1 cellular context compared by ENCODE assay signal in the genomic region with DNA sequence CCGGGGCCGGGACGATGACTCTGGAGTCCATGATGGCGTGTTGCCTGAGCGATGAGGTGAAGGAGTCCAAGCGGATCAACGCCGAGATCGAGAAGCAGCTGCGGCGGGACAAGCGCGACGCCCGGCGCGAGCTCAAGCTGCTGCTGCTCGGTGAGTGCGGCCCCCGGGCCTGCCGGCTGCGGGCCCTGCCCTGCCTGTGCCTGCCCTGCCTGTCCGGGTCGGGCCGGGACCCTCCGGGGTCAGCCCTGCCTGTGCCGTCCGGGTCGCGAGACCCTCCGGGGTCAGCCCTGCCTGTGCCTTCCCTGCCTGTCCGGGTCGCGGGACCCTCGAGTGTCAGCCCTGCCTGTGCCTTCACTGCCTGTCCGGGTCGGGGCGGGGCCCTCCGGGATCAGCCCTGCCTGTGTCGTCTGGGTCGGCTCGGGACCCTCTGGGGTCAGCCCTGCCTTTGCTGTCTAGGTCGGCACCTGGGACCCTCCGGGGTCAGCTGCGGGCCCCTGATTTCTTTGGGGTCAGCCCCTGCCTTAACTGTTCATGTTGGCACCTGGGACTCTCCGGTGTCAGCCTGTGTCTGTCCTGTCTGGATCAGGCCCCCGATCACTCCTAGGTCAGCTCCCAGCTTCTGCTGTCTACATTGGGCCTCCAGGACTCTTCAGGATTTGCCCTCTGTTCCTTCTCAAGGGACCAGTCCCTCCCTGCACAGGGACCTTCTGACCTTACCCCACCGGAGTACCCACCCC.
TF ChIP-seq lines count a peak whose summit lies in the region.

No MANE protein-coding gene starts in this region.

TF ChIP-seq in HepG2, 621 proteins besides CTCF, POLR2A, EP300 and RAD21:
- TF ChIP-seq MXD3 (CRISPR knock-in tag; IDR thresholded peaks at IDR 0.05) = peak; percentile 23; the same call in 1 of the 2 replicates
- no peak for TF ChIP-seq SPEN (CRISPR knock-in tag; IDR thresholded peaks at IDR 0.05; ENCODE audit: low read depth)
- peak; percentile 40; the same call in 1 of the 2 replicates for TF ChIP-seq ZNF776 (CRISPR knock-in tag; IDR thresholded peaks at IDR 0.05)
- peak; percentile 26; the same call in 1 of the 2 replicates for TF ChIP-seq PHF8 (CRISPR knock-in tag; IDR thresholded peaks at IDR 0.05)
- TF ChIP-seq, protein P1, sequence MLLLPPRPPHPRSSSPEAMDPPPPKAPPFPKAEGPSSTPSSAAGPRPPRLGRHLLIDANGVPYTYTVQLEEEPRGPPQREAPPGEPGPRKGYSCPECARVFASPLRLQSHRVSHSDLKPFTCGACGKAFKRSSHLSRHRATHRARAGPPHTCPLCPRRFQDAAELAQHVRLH (CRISPR knock-in tag; IDR thresholded peaks at IDR 0.05; ENCODE audit: borderline replicate concordance, low read depth) = no peak
- TF ChIP-seq, protein P2, sequence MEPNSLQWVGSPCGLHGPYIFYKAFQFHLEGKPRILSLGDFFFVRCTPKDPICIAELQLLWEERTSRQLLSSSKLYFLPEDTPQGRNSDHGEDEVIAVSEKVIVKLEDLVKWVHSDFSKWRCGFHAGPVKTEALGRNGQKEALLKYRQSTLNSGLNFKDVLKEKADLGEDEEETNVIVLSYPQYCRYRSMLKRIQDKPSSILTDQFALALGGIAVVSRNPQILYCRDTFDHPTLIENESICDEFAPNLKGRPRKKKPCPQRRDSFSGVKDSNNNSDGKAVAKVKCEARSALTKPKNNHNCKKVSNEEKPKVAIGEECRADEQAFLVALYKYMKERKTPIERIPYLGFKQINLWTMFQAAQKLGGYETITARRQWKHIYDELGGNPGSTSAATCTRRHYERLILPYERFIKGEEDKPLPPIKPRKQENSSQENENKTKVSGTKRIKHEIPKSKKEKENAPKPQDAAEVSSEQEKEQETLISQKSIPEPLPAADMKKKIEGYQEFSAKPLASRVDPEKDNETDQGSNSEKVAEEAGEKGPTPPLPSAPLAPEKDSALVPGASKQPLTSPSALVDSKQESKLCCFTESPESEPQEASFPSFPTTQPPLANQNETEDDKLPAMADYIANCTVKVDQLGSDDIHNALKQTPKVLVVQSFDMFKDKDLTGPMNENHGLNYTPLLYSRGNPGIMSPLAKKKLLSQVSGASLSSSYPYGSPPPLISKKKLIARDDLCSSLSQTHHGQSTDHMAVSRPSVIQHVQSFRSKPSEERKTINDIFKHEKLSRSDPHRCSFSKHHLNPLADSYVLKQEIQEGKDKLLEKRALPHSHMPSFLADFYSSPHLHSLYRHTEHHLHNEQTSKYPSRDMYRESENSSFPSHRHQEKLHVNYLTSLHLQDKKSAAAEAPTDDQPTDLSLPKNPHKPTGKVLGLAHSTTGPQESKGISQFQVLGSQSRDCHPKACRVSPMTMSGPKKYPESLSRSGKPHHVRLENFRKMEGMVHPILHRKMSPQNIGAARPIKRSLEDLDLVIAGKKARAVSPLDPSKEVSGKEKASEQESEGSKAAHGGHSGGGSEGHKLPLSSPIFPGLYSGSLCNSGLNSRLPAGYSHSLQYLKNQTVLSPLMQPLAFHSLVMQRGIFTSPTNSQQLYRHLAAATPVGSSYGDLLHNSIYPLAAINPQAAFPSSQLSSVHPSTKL (CRISPR knock-in tag; IDR thresholded peaks at IDR 0.05) = no peak
- peak; percentile 41; the same call in 1 of the 2 replicates for TF ChIP-seq ZFY (CRISPR knock-in tag; IDR thresholded peaks at IDR 0.05)
- TF ChIP-seq, protein P3, sequence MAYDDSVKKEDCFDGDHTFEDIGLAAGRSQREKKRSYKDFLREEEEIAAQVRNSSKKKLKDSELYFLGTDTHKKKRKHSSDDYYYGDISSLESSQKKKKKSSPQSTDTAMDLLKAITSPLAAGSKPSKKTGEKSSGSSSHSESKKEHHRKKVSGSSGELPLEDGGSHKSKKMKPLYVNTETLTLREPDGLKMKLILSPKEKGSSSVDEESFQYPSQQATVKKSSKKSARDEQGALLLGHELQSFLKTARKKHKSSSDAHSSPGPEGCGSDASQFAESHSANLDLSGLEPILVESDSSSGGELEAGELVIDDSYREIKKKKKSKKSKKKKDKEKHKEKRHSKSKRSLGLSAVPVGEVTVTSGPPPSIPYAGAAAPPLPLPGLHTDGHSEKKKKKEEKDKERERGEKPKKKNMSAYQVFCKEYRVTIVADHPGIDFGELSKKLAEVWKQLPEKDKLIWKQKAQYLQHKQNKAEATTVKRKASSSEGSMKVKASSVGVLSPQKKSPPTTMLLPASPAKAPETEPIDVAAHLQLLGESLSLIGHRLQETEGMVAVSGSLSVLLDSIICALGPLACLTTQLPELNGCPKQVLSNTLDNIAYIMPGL (CRISPR knock-in tag; IDR thresholded peaks at IDR 0.05; ENCODE audit: borderline replicate concordance in 1 of 2, low read depth in 1 of 2) = 0 out of 4 replicates have a peak, but pooled peaks of 1 of the 2 experiments have one; percentile 2
- peak; percentile 41; the same call in 1 of the 2 replicates for TF ChIP-seq ZFX (CRISPR knock-in tag; IDR thresholded peaks at IDR 0.05; ENCODE audit: low read depth)
- TF ChIP-seq RBFOX2 (IDR thresholded peaks at IDR 0.05; ENCODE audit: low read depth, low read length) = peak; percentile 58
- 0 out of 2 replicates have a peak, but pooled peaks have one; percentile 7 for TF ChIP-seq KAT8 (CRISPR knock-in tag; IDR thresholded peaks at IDR 0.05)
- TF ChIP-seq KDM4B (CRISPR knock-in tag; IDR thresholded peaks at IDR 0.05) = no peak
- TF ChIP-seq ZNF468 (CRISPR knock-in tag; IDR thresholded peaks at IDR 0.05) = no peak
- TF ChIP-seq ZNF33A (CRISPR knock-in tag; IDR thresholded peaks at IDR 0.05; ENCODE audit: borderline replicate concordance) = no peak
- TF ChIP-seq LCORL (IDR thresholded peaks at IDR 0.05) = no peak
- no peak for TF ChIP-seq LCORL (CRISPR knock-in tag; IDR thresholded peaks at IDR 0.05)
- TF ChIP-seq SMARCC2 (IDR thresholded peaks at IDR 0.05) = no peak
- no peak for TF ChIP-seq ZNF235 (CRISPR knock-in tag; IDR thresholded peaks at IDR 0.05; ENCODE audit: borderline replicate concordance)
- no peak for TF ChIP-seq ZNF75D (CRISPR knock-in tag; IDR thresholded peaks at IDR 0.05; ENCODE audit: borderline replicate concordance)
- 0 out of 2 replicates have a peak, but pooled peaks have one; percentile 31 for TF ChIP-seq ZNF563 (CRISPR knock-in tag; IDR thresholded peaks at IDR 0.05)
- no peak for TF ChIP-seq ZNF737 (CRISPR knock-in tag; IDR thresholded peaks at IDR 0.05; ENCODE audit: borderline replicate concordance)
- no peak for TF ChIP-seq ZNF746 (CRISPR knock-in tag; IDR thresholded peaks at IDR 0.05)
- 0 out of 2 replicates have a peak, but pooled peaks have one; percentile 26 for TF ChIP-seq UBTF (CRISPR knock-in tag; IDR thresholded peaks at IDR 0.05)
- no peak for TF ChIP-seq ZNF768 (CRISPR knock-in tag; IDR thresholded peaks at IDR 0.05)
- TF ChIP-seq SNAPC5 (CRISPR knock-in tag; IDR thresholded peaks at IDR 0.05; ENCODE audit: borderline replicate concordance) = no peak
- 0 out of 2 replicates have a peak, but pooled peaks have one; percentile 34 for TF ChIP-seq ZNF451 (CRISPR knock-in tag; IDR thresholded peaks at IDR 0.05)
- peak; percentile 65 for TF ChIP-seq AGO2 (optimal IDR thresholded peaks at IDR 0.05; ENCODE audit: low read depth, low read length)
- no peak for TF ChIP-seq MIXL1 (CRISPR knock-in tag; IDR thresholded peaks at IDR 0.05)
- no peak for TF ChIP-seq NRL (CRISPR knock-in tag; IDR thresholded peaks at IDR 0.05; ENCODE audit: borderline replicate concordance)
- no peak for TF ChIP-seq ZFP37 (CRISPR knock-in tag; IDR thresholded peaks at IDR 0.05; ENCODE audit: borderline replicate concordance)
- TF ChIP-seq KMT2A (CRISPR knock-in tag; IDR thresholded peaks at IDR 0.05) = 0 out of 2 replicates have a peak, but pooled peaks have one; percentile 5
- no peak for TF ChIP-seq ESRRA (CRISPR knock-in tag; IDR thresholded peaks at IDR 0.05; ENCODE audit: low read depth)
- TF ChIP-seq SETDB1 (CRISPR knock-in tag; IDR thresholded peaks at IDR 0.05; ENCODE audit: borderline replicate concordance) = no peak
- 0 out of 2 replicates have a peak, but pooled peaks have one; percentile 12 for TF ChIP-seq ZSCAN31 (CRISPR knock-in tag; IDR thresholded peaks at IDR 0.05; ENCODE audit: low read depth)
- 0 out of 2 replicates have a peak, but pooled peaks have one; percentile 10 for TF ChIP-seq EEA1 (CRISPR knock-in tag; IDR thresholded peaks at IDR 0.05; ENCODE audit: borderline replicate concordance)
- TF ChIP-seq ZNF414 (CRISPR knock-in tag; IDR thresholded peaks at IDR 0.05) = no peak
- 0 out of 2 replicates have a peak, but pooled peaks have one; percentile 22 for TF ChIP-seq CHCHD3 (CRISPR knock-in tag; IDR thresholded peaks at IDR 0.05)
- TF ChIP-seq ZNF704 (CRISPR knock-in tag; IDR thresholded peaks at IDR 0.05; ENCODE audit: borderline replicate concordance) = no peak
- no peak for TF ChIP-seq ISL2 (CRISPR knock-in tag; IDR thresholded peaks at IDR 0.05)
